In the genomic region with DNA sequence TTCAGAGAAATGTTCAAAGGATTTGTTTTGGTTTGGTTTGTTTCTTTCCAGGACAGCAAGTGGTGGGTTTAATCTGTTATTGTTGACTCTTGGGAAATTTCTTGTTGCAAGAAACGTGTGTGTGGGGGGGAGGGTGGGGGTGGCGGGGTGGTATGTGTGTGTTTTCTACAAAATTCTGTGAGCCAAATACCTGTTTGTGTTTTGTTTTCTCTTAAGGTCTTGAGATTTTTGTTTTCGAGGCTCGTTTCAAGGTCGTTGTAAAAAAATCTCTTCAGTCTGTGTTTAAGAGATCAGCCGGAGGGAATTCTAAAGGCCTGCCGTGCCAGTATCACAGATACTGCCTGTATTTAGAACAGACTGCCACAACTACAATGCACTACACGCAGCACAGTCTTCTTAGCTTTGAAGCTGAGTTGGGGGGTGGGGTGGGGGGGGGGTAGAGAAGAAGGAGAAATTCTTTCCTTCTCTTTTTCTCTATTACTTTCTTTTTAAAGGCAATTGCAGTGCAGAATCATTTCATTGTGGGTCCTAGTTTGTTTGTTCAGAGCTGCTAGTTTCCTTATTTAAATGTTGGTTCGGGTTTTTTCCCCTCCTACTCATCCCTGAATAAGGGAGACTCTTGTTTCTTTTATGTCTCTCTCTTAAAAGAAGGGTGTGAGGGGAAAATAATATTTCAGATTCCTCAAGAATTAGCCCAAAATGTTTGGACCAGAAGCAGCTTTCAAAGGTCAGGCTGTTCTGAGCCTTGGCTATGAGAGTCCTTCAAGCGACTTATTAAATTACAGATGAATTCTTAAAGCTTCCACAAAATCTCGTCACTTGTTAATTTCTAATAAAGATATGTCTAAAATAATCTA, we compare ENCODE assay signal across 9 cellular contexts. TPM values are rescaled to one million over a fixed set of nuclear protein-coding genes. Genes with fewer than 3 reads are reported as not detected.
DNase-seq lines count a peak whose midpoint lies in the region; ATAC-seq and TF ChIP-seq lines count a peak whose summit lies in the region.
"Had no signal": no experiment of that assay in that cellular context is flagged by ENCODE, and none has a peak within 500 bp of the region (broad histone marks: within the 10 kb centered on the region; RNA-seq: fewer than 3 reads in every experiment).

No MANE protein-coding gene starts in this region.

- CTCF ChIA-PET in AG04449 (lab: Yijun Ruan, JAX), result interaction anchor here (0.7 to 6.4 kb wide), 34 partner anchors 8 to 1487 kb away, joined by 3 to 72 read pairs (median 4); partner anchors contain the start of gene LPP
- CTCF ChIA-PET in IMR-90 (lab: Yijun Ruan, JAX), result interaction anchor here (0.7 to 1.2 kb wide), 8 partner anchors 171 to 1251 kb away, joined by 3 to 5 read pairs (median 3); no protein-coding TSS in a partner anchor

- H4K5ac ChIP-seq in IMR-90 (ENCODE audit: low read depth, low read length), result no peak overlapping the region

- ATAC-seq in IMR-90 (ENCODE audit: low read depth) (no peak), GM19455 (IDR thresholded peaks at IDR 0.05; ENCODE audit: unreplicated experiment) (no peak)
- ATAC-seq in stimulated activated naive CD8-positive, alpha-beta T cell treated with anti-CD3 and anti-CD28 coated beads, Interleukin-15, amount 100 ng/mL, for 72 hours, result peak; percentile 11

- no peaks in the 10 kb centered on the region for H3K9me1 ChIP-seq in IMR-90 (ENCODE audit: insufficient read depth, low read length)

- TF ChIP-seq CTCF in AG04449 (IDR thresholded peaks at IDR 0.05; ENCODE audit: insufficient read depth, low read length, missing control alignments) (no peak), IMR-90 (conservative IDR thresholded peaks at IDR 0.05; ENCODE audit: low read depth, low read length) (no peak), astrocyte of the spinal cord (IDR thresholded peaks at IDR 0.05; ENCODE audit: low read depth, low read length) (no peak)

- TF ChIP-seq RAD21 in IMR-90 (IDR thresholded peaks at IDR 0.05; ENCODE audit: low read length), result no peak

- peak overlapping the region; percentile 94 to 99 for H3K4me3 Mint-ChIP-seq in stimulated activated naive CD8-positive, alpha-beta T cell treated with anti-CD3 and anti-CD28 coated beads, Interleukin-15, amount 100 ng/mL, for 72 hours

- intact Hi-C loops in IMR-90 (cut with micrococcal nuclease), result loop anchor here (5.0 kb wide), 1 partner anchor 211 kb away; no protein-coding TSS in a partner anchor

- 0 out of 2 replicates have a peak overlapping the region, but pooled peaks have one; percentile 13 for H2BK120ac ChIP-seq in IMR-90 (ENCODE audit: low read depth, low read length)

- peaks cover 57% of the 10 kb centered on the region for H3K4me1 Mint-ChIP-seq in stimulated activated naive CD8-positive, alpha-beta T cell treated with anti-CD3 and anti-CD28 coated beads, Interleukin-15, amount 100 ng/mL, for 72 hours

- peaks cover 9% of the 10 kb centered on the region; the same call in 1 of the 2 replicates for H4K20me1 ChIP-seq in IMR-90 (ENCODE audit: insufficient read depth, low read length)

- H3K36me3 ChIP-seq in IMR-90 (ENCODE audit: control insufficient read depth, insufficient read depth, low read length), result no peaks in the 10 kb centered on the region

- H2BK20ac ChIP-seq in IMR-90 (ENCODE audit: low read depth, low read length), result 0 out of 2 replicates have a peak overlapping the region, but pooled peaks have one; percentile 8

- H3K18ac ChIP-seq in IMR-90 (ENCODE audit: low read depth, low read length), result peak overlapping the region; percentile 15

- no peak overlapping the region for H2BK15ac ChIP-seq in IMR-90 (ENCODE audit: low read depth, low read length)

- peak overlapping the region; percentile 76 for H3K4me2 ChIP-seq in IMR-90 (ENCODE audit: low read depth, low read length)

- peak overlapping the region in 1 of 2 experiments; percentile 26; a peak in 1 of 4 replicates for H4K8ac ChIP-seq in IMR-90 (ENCODE audit: low read depth in 2 of 2, low read length in 2 of 2)

- no peak overlapping the region for H2AK9ac ChIP-seq in IMR-90 (replicated peaks; ENCODE audit: low read depth, low read length, poor library complexity)

- no peaks in the 10 kb centered on the region for H3K9me3 ChIP-seq in IMR-90 (ENCODE audit: control insufficient read depth, insufficient read depth, low read length)

- dilution Hi-C loops in IMR-90 (cut with HindIII; ENCODE audit: low sequenced_read_pairs, unreplicated experiment), result loop anchor here (10.0 to 25.0 kb wide), 2 partner anchors 566 to 1208 kb away; no protein-coding TSS in a partner anchor

- H4K91ac ChIP-seq in IMR-90 (ENCODE audit: insufficient read depth, low read depth, low read length), result no peak overlapping the region

- no peak overlapping the region for H2AFZ ChIP-seq in IMR-90 (replicated peaks; ENCODE audit: low read length, poor library complexity)

- BruUV-seq in IMR-90 (replicated peaks; lab: Mats Ljungman, UMichigan), result TSS peak; percentile 20

- no peak overlapping the region; the same call in 1 of the 2 replicates for H3K4ac ChIP-seq in IMR-90 (ENCODE audit: low read depth, low read length)

- peak overlapping the region; percentile 42; the same call in 1 of the 2 replicates for H3K14ac ChIP-seq in IMR-90 (replicated peaks; ENCODE audit: low read depth, low read length)

- WGBS in IMR-90 (ENCODE audit: extremely low coverage in 2 of 2, insufficient read length in 1 of 2), 2 experiments, result 0% methylated on average over 3 of the region's 11 CpGs; no CpG with 5 or more reads in 1 of the 2 experiments

- H2AK5ac ChIP-seq in IMR-90 (ENCODE audit: low read depth, low read length), result no peak overlapping the region

- POLR2A ChIA-PET in AG04449 (lab: Yijun Ruan, JAX) (interaction anchor here (0.8 to 1.9 kb wide), 3 partner anchors 407 to 548 kb away, joined by 3 to 19 read pairs (median 7); partner anchors contain the start of gene LPP), IMR-90 (lab: Charles Lee; ENCODE audit: unreplicated experiment) (interaction anchor here (1.2 kb wide), 1 partner anchor 406 kb away, joined by 15 read pairs; the partner anchor contains the start of gene LPP)

- peaks cover 4% of the 10 kb centered on the region for H3K4me1 ChIP-seq in IMR-90 (ENCODE audit: control insufficient read depth, insufficient read depth, low read length)

- H2BK5ac ChIP-seq in IMR-90 (ENCODE audit: low read depth, low read length, poor library complexity, severe bottlenecking), result peak overlapping the region; percentile 9

- H3K9me3 Mint-ChIP-seq in stimulated activated naive CD8-positive, alpha-beta T cell treated with anti-CD3 and anti-CD28 coated beads, Interleukin-15, amount 100 ng/mL, for 72 hours, result no peaks in the 10 kb centered on the region

- peaks cover 0 to 25% of the 10 kb centered on the region in 2 experiments; a peak in 3 of 4 replicates for H3K79me1 ChIP-seq in IMR-90 (ENCODE audit: low read depth in 1 of 2, low read length in 2 of 2)

- DNase-seq in AG04449 (ENCODE audit: low read depth, low spot score), result no peak
- DNase-seq in IMR-90, result peak; percentile 49
- peak; percentile 61 for DNase-seq in astrocyte of the spinal cord (ENCODE audit: low read depth, low spot score)
- DNase-seq in stimulated activated naive CD8-positive, alpha-beta T cell treated with anti-CD3 and anti-CD28 coated beads, Interleukin-15, amount 100 ng/mL, for 72 hours, result peak; percentile 30 to 44
- no peak for DNase-seq in GM03348 (ENCODE audit: low spot score)
- no peak for DNase-seq in NCI-H2227 (lab: John Stamatoyannopoulos, UW; ENCODE audit: unreplicated experiment)

- no peak for TF ChIP-seq POLR2A in IMR-90 (IDR thresholded peaks at IDR 0.05; ENCODE audit: low read depth, low read length)

- no peaks in the 10 kb centered on the region for H3K27me3 Mint-ChIP-seq in stimulated activated naive CD8-positive, alpha-beta T cell treated with anti-CD3 and anti-CD28 coated beads, Interleukin-15, amount 100 ng/mL, for 72 hours

- H3K27me3 ChIP-seq in IMR-90 (ENCODE audit: control insufficient read depth, insufficient read depth, low read length), result no peaks in the 10 kb centered on the region
- no peaks in the 10 kb centered on the region for H3K27me3 ChIP-seq in layer of hippocampus (ENCODE audit: control insufficient read depth, insufficient read depth, low read length)

- in situ Hi-C loops in IMR-90 (cut with MboI; ENCODE audit: low sequenced_read_pairs) (loop anchor here (10.0 to 25.0 kb wide), 6 partner anchors 428 to 1016 kb away; no protein-coding TSS in a partner anchor), astrocyte of the spinal cord (cut with HindIII; ENCODE audit: low sequenced_read_pairs) (loop anchor here (25.0 kb wide), 4 partner anchors 541 to 1391 kb away; no protein-coding TSS in a partner anchor)

- peak overlapping the region; percentile 40; the same call in 1 of the 2 replicates for H3K27ac ChIP-seq in IMR-90 (ENCODE audit: insufficient read depth, low read length)
- H3K27ac ChIP-seq in layer of hippocampus (ENCODE audit: low read depth, low read length), result peak overlapping the region; percentile 100

- peak overlapping the region; percentile 37 for H3K9ac ChIP-seq in IMR-90 (ENCODE audit: low read depth, low read length)

- no peak overlapping the region; the same call in none of the 2 replicates for H3K56ac ChIP-seq in IMR-90 (ENCODE audit: extremely low read depth, insufficient read depth, low read length)

- H3K4me3 ChIP-seq in AG04449 (ENCODE audit: low read depth, low read length) (peak overlapping the region; percentile 94), IMR-90 (ENCODE audit: insufficient read depth, low read depth, low read length) (no peak overlapping the region), astrocyte of the spinal cord (ENCODE audit: low read depth, low read length) (peak overlapping the region; percentile 99)

- H3K27ac Mint-ChIP-seq in stimulated activated naive CD8-positive, alpha-beta T cell treated with anti-CD3 and anti-CD28 coated beads, Interleukin-15, amount 100 ng/mL, for 72 hours, result peak overlapping the region; percentile 100

- no peak overlapping the region for H3K23ac ChIP-seq in IMR-90 (ENCODE audit: low read depth, low read length)

TF ChIP-seq in IMR-90, 13 proteins besides CTCF, POLR2A, EP300 and RAD21 (continues in another document):
- TF ChIP-seq FOS (IDR thresholded peaks at IDR 0.05; ENCODE audit: low read depth, low read length) (no peak), SMC3 (IDR thresholded peaks at IDR 0.05; ENCODE audit: low read depth, low read length) (no peak), RFX5 (IDR thresholded peaks at IDR 0.05; ENCODE audit: low read depth, low read length) (no peak), BHLHE40 (IDR thresholded peaks at IDR 0.05; ENCODE audit: low read depth, low read length) (no peak), CEBPB (IDR thresholded peaks at IDR 0.05; ENCODE audit: low read depth, low read length) (no peak)

RNA-seq across cellular contexts. Expression of gene BCL6, which starts 1.4 kb away (rescaled TPM):
- 21.4 and 22.6 TPM in 2 replicates for total RNA-seq in IMR-90 (2012; rRNA removed)
- 19.7 and 20.4 TPM in 2 replicates for polyA plus RNA-seq in IMR-90 (2012; rRNA removed)
- polyA plus RNA-seq in IMR-90 (2012; cell fraction: cytosol; rRNA removed), result 10.4 and 12.0 TPM in 2 replicates
- 66.2 and 89.5 TPM in 2 replicates for polyA plus RNA-seq in IMR-90 (2012; cell fraction: nucleus; rRNA removed; ENCODE audit: low replicate concordance)

RNA-seq across cellular contexts. Expression of gene RTP2, which starts 44.4 kb away (rescaled TPM):
- not detected in 2 replicates for total RNA-seq in IMR-90 (2012; rRNA removed)
- polyA plus RNA-seq in IMR-90 (2012; rRNA removed), result not detected in 2 replicates
- not detected in 2 replicates for polyA plus RNA-seq in IMR-90 (2012; cell fraction: cytosol; rRNA removed)
- polyA plus RNA-seq in IMR-90 (2012; cell fraction: nucleus; rRNA removed; ENCODE audit: low replicate concordance), result not detected in 2 replicates
- total RNA-seq: glomerular endothelial cell had no signal

Comparison
In these comparisons a context has a peak if more than half of its experiments do, and no peak if none do; other contexts are left out.
1. DNase-seq: peak in IMR-90 (single experiment), astrocyte of the spinal cord (single experiment) and stimulated activated naive CD8-positive, alpha-beta T cell treated with anti-CD3 and anti-CD28 coated beads, Interleukin-15, amount 100 ng/mL, for 72 hours (2 of 2); none in AG04449 (single experiment), GM03348 (single experiment) and NCI-H2227 (single experiment).